In the genomic region with DNA sequence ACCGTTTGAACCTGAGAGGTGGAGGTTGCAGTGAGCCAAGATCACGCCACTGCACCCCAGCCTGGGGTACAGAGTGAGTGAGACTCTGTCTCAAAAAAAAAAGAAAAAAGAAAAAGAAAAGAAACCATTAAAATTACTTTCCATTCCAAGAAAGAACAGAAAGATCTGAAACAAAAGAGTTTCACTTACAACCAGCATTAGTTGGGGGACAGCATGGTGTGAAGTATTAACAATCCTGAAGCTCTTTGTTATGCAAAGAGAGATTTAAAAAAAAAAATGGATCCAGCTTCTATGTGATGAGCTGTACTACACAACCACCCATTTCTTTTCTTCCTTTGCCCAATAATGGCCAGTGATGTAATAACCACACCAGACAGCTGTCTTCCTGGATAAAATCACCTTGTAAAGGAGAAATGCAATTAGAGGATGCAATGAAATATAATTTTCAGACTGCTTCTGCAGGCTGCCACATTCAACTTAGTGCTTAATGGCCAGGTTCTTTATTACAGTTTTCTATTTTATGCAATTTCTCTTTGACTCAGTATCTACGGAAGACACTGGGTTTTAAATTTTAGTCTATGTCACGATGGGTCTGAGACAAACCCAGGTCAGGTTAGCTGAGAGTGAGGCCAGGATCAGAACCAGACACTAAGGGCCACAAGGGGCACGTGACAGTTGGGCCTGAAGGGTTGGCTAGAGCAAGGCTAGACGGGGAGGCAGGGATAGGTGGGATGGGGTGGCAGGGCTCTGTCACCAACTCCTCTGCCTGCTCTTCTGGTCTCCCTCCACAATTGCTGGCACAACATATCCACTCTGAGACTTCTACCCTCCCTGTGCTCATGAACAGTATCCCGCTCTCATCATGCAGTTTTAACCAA, we compare ENCODE assay signal across 1 cellular context.
TF ChIP-seq lines count a peak whose summit lies in the region.

No MANE protein-coding gene starts in this region.

TF ChIP-seq in WTC11, 78 proteins besides CTCF, POLR2A, EP300 and RAD21 (continued from another document):
- TF ChIP-seq, protein P1, sequence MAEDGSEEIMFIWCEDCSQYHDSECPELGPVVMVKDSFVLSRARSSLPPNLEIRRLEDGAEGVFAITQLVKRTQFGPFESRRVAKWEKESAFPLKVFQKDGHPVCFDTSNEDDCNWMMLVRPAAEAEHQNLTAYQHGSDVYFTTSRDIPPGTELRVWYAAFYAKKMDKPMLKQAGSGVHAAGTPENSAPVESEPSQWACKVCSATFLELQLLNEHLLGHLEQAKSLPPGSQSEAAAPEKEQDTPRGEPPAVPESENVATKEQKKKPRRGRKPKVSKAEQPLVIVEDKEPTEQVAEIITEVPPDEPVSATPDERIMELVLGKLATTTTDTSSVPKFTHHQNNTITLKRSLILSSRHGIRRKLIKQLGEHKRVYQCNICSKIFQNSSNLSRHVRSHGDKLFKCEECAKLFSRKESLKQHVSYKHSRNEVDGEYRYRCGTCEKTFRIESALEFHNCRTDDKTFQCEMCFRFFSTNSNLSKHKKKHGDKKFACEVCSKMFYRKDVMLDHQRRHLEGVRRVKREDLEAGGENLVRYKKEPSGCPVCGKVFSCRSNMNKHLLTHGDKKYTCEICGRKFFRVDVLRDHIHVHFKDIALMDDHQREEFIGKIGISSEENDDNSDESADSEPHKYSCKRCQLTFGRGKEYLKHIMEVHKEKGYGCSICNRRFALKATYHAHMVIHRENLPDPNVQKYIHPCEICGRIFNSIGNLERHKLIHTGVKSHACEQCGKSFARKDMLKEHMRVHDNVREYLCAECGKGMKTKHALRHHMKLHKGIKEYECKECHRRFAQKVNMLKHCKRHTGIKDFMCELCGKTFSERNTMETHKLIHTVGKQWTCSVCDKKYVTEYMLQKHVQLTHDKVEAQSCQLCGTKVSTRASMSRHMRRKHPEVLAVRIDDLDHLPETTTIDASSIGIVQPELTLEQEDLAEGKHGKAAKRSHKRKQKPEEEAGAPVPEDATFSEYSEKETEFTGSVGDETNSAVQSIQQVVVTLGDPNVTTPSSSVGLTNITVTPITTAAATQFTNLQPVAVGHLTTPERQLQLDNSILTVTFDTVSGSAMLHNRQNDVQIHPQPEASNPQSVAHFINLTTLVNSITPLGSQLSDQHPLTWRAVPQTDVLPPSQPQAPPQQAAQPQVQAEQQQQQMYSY (CRISPR knock-in tag; IDR thresholded peaks at IDR 0.05): 0 out of 2 replicates have a peak, but pooled peaks have one; percentile 11
- no peak for TF ChIP-seq ZNF423 (CRISPR knock-in tag; IDR thresholded peaks at IDR 0.05)
- TF ChIP-seq ELF4 (CRISPR knock-in tag; IDR thresholded peaks at IDR 0.05; ENCODE audit: low read depth): no peak
- TF ChIP-seq, protein P2, sequence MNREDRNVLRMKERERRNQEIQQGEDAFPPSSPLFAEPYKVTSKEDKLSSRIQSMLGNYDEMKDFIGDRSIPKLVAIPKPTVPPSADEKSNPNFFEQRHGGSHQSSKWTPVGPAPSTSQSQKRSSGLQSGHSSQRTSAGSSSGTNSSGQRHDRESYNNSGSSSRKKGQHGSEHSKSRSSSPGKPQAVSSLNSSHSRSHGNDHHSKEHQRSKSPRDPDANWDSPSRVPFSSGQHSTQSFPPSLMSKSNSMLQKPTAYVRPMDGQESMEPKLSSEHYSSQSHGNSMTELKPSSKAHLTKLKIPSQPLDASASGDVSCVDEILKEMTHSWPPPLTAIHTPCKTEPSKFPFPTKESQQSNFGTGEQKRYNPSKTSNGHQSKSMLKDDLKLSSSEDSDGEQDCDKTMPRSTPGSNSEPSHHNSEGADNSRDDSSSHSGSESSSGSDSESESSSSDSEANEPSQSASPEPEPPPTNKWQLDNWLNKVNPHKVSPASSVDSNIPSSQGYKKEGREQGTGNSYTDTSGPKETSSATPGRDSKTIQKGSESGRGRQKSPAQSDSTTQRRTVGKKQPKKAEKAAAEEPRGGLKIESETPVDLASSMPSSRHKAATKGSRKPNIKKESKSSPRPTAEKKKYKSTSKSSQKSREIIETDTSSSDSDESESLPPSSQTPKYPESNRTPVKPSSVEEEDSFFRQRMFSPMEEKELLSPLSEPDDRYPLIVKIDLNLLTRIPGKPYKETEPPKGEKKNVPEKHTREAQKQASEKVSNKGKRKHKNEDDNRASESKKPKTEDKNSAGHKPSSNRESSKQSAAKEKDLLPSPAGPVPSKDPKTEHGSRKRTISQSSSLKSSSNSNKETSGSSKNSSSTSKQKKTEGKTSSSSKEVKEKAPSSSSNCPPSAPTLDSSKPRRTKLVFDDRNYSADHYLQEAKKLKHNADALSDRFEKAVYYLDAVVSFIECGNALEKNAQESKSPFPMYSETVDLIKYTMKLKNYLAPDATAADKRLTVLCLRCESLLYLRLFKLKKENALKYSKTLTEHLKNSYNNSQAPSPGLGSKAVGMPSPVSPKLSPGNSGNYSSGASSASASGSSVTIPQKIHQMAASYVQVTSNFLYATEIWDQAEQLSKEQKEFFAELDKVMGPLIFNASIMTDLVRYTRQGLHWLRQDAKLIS (CRISPR knock-in tag; IDR thresholded peaks at IDR 0.05; ENCODE audit: borderline replicate concordance): no peak
- TF ChIP-seq PRRX2 (CRISPR knock-in tag; IDR thresholded peaks at IDR 0.05): no peak
